In genomic region chr21:32390537-32391224, GRCh38 we compare ENCODE assay signal across 1 cellular context. TPM values are rescaled to one million over a fixed set of nuclear protein-coding genes. Genes with fewer than 3 reads are reported as not detected.
"Had no signal": no experiment of that assay in that cellular context is flagged by ENCODE, and none has a peak within 500 bp of the region (broad histone marks: within the 10 kb centered on the region; RNA-seq: fewer than 3 reads in every experiment).

No MANE protein-coding gene starts in this region.

RNA-seq across cellular contexts. Expression of gene EVA1C, which starts 21.8 kb away (rescaled TPM):
- total RNA-seq: neural crest cell had no signal
